Comparison of ENCODE assay signal across 8 cellular contexts in the genomic region with DNA sequence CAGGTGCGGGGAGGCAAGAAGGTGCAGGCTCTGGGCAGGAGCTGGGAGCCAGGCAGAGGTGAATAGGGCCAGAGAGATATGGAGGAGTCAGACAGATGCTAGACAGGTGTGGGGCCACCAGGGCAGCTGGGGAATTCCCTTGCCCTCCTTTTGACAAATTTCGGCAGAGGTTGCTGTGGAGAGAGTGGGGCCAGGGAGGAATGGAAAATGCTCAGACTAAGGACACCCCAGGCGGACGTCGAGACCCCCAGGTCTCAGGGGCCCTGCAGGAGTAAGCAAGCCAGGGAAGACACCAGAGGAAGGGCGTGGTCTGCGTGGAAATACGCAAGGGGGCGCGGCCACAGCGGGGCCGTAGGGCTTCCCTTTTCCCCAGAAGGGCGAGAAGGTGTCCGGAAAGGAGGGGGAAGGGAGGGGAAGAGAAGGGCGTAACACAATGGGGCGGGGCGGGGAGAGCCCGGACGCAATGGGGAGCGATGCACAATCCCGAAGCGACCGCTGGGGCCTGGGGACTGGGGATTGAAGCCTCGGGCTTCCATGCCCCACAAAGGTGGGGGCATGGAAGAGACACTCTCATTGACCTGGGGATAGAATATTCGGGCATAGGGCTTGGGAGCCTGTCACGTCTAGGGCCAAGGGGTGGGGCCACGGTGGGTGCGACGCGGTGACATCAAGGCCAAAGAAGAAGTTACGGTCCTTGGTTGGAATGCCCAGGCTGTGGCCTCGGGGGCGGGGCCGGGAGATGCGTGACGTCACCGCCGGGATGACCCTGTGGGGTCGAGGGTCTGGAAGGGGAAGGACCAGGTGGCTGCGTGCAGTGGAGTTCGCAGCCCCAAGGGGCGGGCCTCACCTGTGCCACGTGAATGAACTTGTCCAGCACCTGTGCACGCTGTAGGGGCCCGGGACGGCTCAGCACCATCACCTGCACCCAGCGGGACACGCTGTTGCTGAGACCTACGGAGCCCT. TPM values are rescaled to one million over a fixed set of nuclear protein-coding genes. Genes with fewer than 3 reads are reported as not detected.
DNase-seq lines count a peak whose midpoint lies in the region; ATAC-seq and TF ChIP-seq lines count a peak whose summit lies in the region.

No MANE protein-coding gene starts in this region.

- no peaks in the 10 kb centered on the region for H3K9me3 ChIP-seq in cardiac muscle cell (ENCODE audit: low read depth)
- no peaks in the 10 kb centered on the region for H3K9me3 ChIP-seq in psoas muscle
- H3K9me3 ChIP-seq in MG63 = no peaks in the 10 kb centered on the region

- ATAC-seq in psoas muscle = peak; percentile 48 to 79 (median 69)
- no peak for ATAC-seq in GM18858 (IDR thresholded peaks at IDR 0.05; ENCODE audit: unreplicated experiment)

- DNase-seq in NCI-H526 (lab: John Stamatoyannopoulos, UW) (peak; percentile 26 to 84), cardiac muscle cell (ENCODE audit: low read depth in 1 of 2, low spot score in 1 of 2) (peak; percentile 43 to 48), psoas muscle (peak; percentile 59 to 80), MG63 (no peak)
- DNase-seq in activated T-cell treated with anti-CD3 and anti-CD28 coated beads, Interleukin-2, amount 50 U/mL, for 1 hour = peak; percentile 60
- no peak for DNase-seq in effector CD8-positive, alpha-beta T cell (lab: John Stamatoyannopoulos, UW)

- H3K27ac ChIP-seq in cardiac muscle cell (no peak overlapping the region), psoas muscle (no peak overlapping the region)

- intact Hi-C loops in psoas muscle (cut with DNase I) = no loop called here

- H3K27me3 ChIP-seq in cardiac muscle cell (peaks cover 6% of the 10 kb centered on the region), psoas muscle (ENCODE audit: insufficient read depth in 3 of 3, low read length in 2 of 3) (no peaks in the 10 kb centered on the region), MG63 (peaks cover 2% of the 10 kb centered on the region; the same call in 1 of the 2 replicates)

- peak overlapping the region; percentile 31 for H3K4me3 ChIP-seq in cardiac muscle cell
- H3K4me3 ChIP-seq in psoas muscle = peak overlapping the region; percentile 56
- no peak overlapping the region for H3K4me3 ChIP-seq in MG63

- WGBS in psoas muscle, 3 donors = 21 to 23% (median 23%) methylated on average over 47 to 48 of the region's 49 CpGs

- TF ChIP-seq CTCF in GM12874 (IDR thresholded peaks at IDR 0.05; ENCODE audit: insufficient read depth, low read depth, low read length) = 0 out of 2 replicates have a peak, but pooled peaks have one; percentile 4
- TF ChIP-seq CTCF in cardiac muscle cell (IDR thresholded peaks at IDR 0.05; ENCODE audit: low read depth, low read length) = no peak
- no peak for TF ChIP-seq CTCF in psoas muscle (IDR thresholded peaks at IDR 0.05)

- H3K4me1 ChIP-seq in cardiac muscle cell (ENCODE audit: low read depth) (peaks cover 4% of the 10 kb centered on the region), psoas muscle (peaks cover 4% of the 10 kb centered on the region)

- H3K36me3 ChIP-seq in cardiac muscle cell (no peaks in the 10 kb centered on the region), psoas muscle (ENCODE audit: insufficient read depth in 1 of 2, low read depth in 1 of 2) (no peaks in the 10 kb centered on the region), MG63 (no peaks in the 10 kb centered on the region)

RNA-seq across cellular contexts. Expression of a gene that starts 8.2 kb away (rescaled TPM):
- 0.80 TPM in 1 of 2 replicates, not detected in the other for total RNA-seq in cardiac muscle cell
- polyA plus RNA-seq in cardiac muscle cell = 0.35 TPM in 1 of 2 replicates, not detected in the other
- total RNA-seq in psoas muscle = 1 to 10 TPM in 1 of 4 donors, under 1 TPM in 3; 0.44 to 2.0 (median 0.80) TPM
- under 1 TPM; 0.17 to 0.31 (median 0.25) TPM for polyA plus RNA-seq in psoas muscle
- not detected in 2 replicates for total RNA-seq in MG63 (2014; rRNA removed; shearing (Covaris generic); ENCODE audit: low replicate concordance)

RNA-seq across cellular contexts. Expression of a gene that starts 14.9 kb away (rescaled TPM):
- 25.6 and 35.3 TPM in 2 replicates for total RNA-seq in cardiac muscle cell
- polyA plus RNA-seq in cardiac muscle cell = 20.0 and 20.8 TPM in 2 replicates
- 1 to 10 TPM; 1.1 to 4.5 (median 1.4) TPM for total RNA-seq in psoas muscle
- 1 to 10 TPM; 1.4 to 6.6 (median 1.8) TPM for polyA plus RNA-seq in psoas muscle
- total RNA-seq in MG63 (2014; rRNA removed; shearing (Covaris generic); ENCODE audit: low replicate concordance) = 12.7 and 15.3 TPM in 2 replicates

RNA-seq across cellular contexts. Expression of a gene that starts 15.7 kb away (rescaled TPM):
- 4.9 and 12.8 TPM in 2 replicates for total RNA-seq in cardiac muscle cell
- 0.71 and 3.5 TPM in 2 replicates for polyA plus RNA-seq in cardiac muscle cell
- 1,000 to 10,000 TPM in 2 of 4 donors, 100 to 1,000 TPM in 2; 572 to 1,211 (median 883) TPM for total RNA-seq in psoas muscle
- polyA plus RNA-seq in psoas muscle = 100 to 1,000 TPM in 2 of 3 donors, 10 to 100 TPM in 1; 56.0 to 278 (median 122) TPM
- total RNA-seq in MG63 (2014; rRNA removed; shearing (Covaris generic); ENCODE audit: low replicate concordance) = not detected in 2 replicates

RNA-seq across cellular contexts. Expression of a gene that starts 29.3 kb away (rescaled TPM):
- total RNA-seq in cardiac muscle cell = 1.8 and 2.6 TPM in 2 replicates
- 1.2 and 1.3 TPM in 2 replicates for polyA plus RNA-seq in cardiac muscle cell
- 1 to 10 TPM in 3 of 4 donors, under 1 TPM in 1; 0.69 to 2.1 (median 1.5) TPM for total RNA-seq in psoas muscle
- polyA plus RNA-seq in psoas muscle = 1 to 10 TPM in 1 of 3 donors, under 1 TPM in 2; 0.01 to 1.0 (median 0.10) TPM
- 0.49 and 4.5 TPM in 2 replicates for total RNA-seq in MG63 (2014; rRNA removed; shearing (Covaris generic); ENCODE audit: low replicate concordance)

RNA-seq across cellular contexts. Expression of a gene that starts 30.0 kb away (rescaled TPM):
- total RNA-seq in cardiac muscle cell (0.98 and 5.8 TPM in 2 replicates), psoas muscle (under 1 TPM in 2 of 4 donors, not detected in 2; 0.18 to 0.34 TPM)
- polyA plus RNA-seq in cardiac muscle cell (1.2 and 3.4 TPM in 2 replicates), psoas muscle (under 1 TPM in 2 of 3 donors, not detected in 1; 0.04 to 0.21 TPM)
- not detected in 2 replicates for total RNA-seq in MG63 (2014; rRNA removed; shearing (Covaris generic); ENCODE audit: low replicate concordance)

Comparison
In these comparisons a context has a peak if more than half of its experiments do, and no peak if none do; other contexts are left out.
1. DNase-seq: peak in NCI-H526 (2 of 2), activated T-cell treated with anti-CD3 and anti-CD28 coated beads, Interleukin-2, amount 50 U/mL, for 1 hour (single experiment), cardiac muscle cell (2 of 2) and psoas muscle (2 of 2); none in effector CD8-positive, alpha-beta T cell (single experiment) and MG63 (single experiment).
2. RNA of a gene that starts 15.7 kb away (total RNA-seq): 572 to 1,211 TPM in psoas muscle; 4.9 to 12.8 TPM in cardiac muscle cell and not detected in MG63; every median in the first group is over 10 times any median in the second.